ENCODE assay signal across 1 cellular context in the genomic region with DNA sequence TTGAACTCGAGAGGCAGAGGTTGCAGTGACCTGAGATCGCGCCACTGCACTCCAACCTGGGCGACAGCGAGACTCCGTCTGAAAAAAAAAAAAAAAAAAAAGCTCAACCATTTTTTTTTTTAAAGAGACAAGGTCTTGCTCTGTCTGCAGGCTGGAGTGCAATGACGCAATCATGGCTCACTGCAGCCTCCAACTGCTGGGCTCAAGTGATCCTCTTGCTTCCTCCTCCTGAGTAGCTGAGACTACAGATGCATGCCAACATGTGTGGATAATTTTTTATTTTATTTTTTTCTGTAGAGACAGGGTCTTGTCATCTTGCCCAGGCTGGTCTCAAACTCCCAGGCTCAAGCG.
TF ChIP-seq lines count a peak whose summit lies in the region.

No MANE protein-coding gene starts in this region.

TF ChIP-seq in SK-N-SH treated with all-trans-retinoic acid at 6 μM for 48 hours, 23 proteins besides CTCF, POLR2A, EP300 and RAD21 (continued from another document):
- TF ChIP-seq, protein P1, sequence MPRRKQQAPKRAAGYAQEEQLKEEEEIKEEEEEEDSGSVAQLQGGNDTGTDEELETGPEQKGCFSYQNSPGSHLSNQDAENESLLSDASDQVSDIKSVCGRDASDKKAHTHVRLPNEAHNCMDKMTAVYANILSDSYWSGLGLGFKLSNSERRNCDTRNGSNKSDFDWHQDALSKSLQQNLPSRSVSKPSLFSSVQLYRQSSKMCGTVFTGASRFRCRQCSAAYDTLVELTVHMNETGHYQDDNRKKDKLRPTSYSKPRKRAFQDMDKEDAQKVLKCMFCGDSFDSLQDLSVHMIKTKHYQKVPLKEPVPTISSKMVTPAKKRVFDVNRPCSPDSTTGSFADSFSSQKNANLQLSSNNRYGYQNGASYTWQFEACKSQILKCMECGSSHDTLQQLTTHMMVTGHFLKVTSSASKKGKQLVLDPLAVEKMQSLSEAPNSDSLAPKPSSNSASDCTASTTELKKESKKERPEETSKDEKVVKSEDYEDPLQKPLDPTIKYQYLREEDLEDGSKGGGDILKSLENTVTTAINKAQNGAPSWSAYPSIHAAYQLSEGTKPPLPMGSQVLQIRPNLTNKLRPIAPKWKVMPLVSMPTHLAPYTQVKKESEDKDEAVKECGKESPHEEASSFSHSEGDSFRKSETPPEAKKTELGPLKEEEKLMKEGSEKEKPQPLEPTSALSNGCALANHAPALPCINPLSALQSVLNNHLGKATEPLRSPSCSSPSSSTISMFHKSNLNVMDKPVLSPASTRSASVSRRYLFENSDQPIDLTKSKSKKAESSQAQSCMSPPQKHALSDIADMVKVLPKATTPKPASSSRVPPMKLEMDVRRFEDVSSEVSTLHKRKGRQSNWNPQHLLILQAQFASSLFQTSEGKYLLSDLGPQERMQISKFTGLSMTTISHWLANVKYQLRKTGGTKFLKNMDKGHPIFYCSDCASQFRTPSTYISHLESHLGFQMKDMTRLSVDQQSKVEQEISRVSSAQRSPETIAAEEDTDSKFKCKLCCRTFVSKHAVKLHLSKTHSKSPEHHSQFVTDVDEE (CRISPR knock-in tag; IDR thresholded peaks at IDR 0.05), result no peak
- no peak for TF ChIP-seq ZFP30 (CRISPR knock-in tag; IDR thresholded peaks at IDR 0.05)
- no peak for TF ChIP-seq OSR1 (CRISPR knock-in tag; IDR thresholded peaks at IDR 0.05)
- no peak for TF ChIP-seq TCF4 (CRISPR knock-in tag; IDR thresholded peaks at IDR 0.05; ENCODE audit: borderline replicate concordance)
- TF ChIP-seq GLIS3 (CRISPR knock-in tag; IDR thresholded peaks at IDR 0.05), result no peak
- no peak for TF ChIP-seq ISL1 (CRISPR knock-in tag; IDR thresholded peaks at IDR 0.05)
- TF ChIP-seq ZC3H10 (CRISPR knock-in tag; IDR thresholded peaks at IDR 0.05), result no peak
- TF ChIP-seq ZNF565 (CRISPR knock-in tag; conservative IDR thresholded peaks at IDR 0.05; ENCODE audit: low read depth), result no peak
- no peak for TF ChIP-seq CSDC2 (CRISPR knock-in tag; IDR thresholded peaks at IDR 0.05)
- no peak for TF ChIP-seq ESRRG (CRISPR knock-in tag; IDR thresholded peaks at IDR 0.05)
- TF ChIP-seq ARNTL (CRISPR knock-in tag; IDR thresholded peaks at IDR 0.05; ENCODE audit: borderline replicate concordance, low read depth), result no peak
- TF ChIP-seq, protein P2, sequence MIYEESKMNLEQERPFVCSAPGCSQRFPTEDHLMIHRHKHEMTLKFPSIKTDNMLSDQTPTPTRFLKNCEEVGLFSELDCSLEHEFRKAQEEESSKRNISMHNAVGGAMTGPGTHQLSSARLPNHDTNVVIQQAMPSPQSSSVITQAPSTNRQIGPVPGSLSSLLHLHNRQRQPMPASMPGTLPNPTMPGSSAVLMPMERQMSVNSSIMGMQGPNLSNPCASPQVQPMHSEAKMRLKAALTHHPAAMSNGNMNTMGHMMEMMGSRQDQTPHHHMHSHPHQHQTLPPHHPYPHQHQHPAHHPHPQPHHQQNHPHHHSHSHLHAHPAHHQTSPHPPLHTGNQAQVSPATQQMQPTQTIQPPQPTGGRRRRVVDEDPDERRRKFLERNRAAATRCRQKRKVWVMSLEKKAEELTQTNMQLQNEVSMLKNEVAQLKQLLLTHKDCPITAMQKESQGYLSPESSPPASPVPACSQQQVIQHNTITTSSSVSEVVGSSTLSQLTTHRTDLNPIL (CRISPR knock-in tag; IDR thresholded peaks at IDR 0.05; ENCODE audit: low read depth), result no peak
- TF ChIP-seq BACH2 (CRISPR knock-in tag; IDR thresholded peaks at IDR 0.05; ENCODE audit: borderline replicate concordance), result no peak
- TF ChIP-seq RARB (CRISPR knock-in tag; IDR thresholded peaks at IDR 0.05), result no peak
